ENCODE assay signal across 2 cellular contexts in the genomic region with DNA sequence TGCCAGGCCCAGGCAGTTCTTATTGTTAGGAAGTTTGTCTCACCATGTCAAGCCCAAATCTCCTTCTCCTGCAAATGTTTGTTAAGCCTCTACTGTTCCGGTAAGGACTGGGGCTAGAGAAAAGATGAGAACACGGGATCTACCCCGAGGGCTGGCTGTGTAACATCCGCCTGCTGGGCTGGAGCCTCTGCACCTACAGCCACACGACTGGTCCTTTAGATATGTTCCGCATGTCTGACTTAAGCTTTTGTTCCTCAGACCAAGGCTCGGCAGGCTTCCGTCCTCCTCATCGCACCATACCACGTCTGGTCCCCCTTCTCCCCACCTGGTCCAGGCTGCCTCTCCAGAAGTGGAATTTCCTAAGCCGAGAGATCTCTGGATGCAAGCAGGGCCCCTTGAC.
TF ChIP-seq lines count a peak whose summit lies in the region.

No MANE protein-coding gene starts in this region.

TF ChIP-seq in HepG2, 621 proteins besides CTCF, POLR2A, EP300 and RAD21:
- TF ChIP-seq AGO1 (IDR thresholded peaks at IDR 0.05; ENCODE audit: low read depth, low read length, poor library complexity, severe bottlenecking): no peak
- no peak for TF ChIP-seq ZMAT3 (CRISPR knock-in tag; conservative IDR thresholded peaks at IDR 0.05)
- TF ChIP-seq ZNF101 (CRISPR knock-in tag; IDR thresholded peaks at IDR 0.05; ENCODE audit: borderline replicate concordance, low read depth): no peak
- TF ChIP-seq SMAD9 (CRISPR knock-in tag; IDR thresholded peaks at IDR 0.05): no peak
- TF ChIP-seq ZNF350 (CRISPR knock-in tag; IDR thresholded peaks at IDR 0.05; ENCODE audit: borderline replicate concordance, low read depth): no peak
- no peak for TF ChIP-seq SNAI1 (CRISPR knock-in tag; IDR thresholded peaks at IDR 0.05; ENCODE audit: borderline replicate concordance)
- no peak for TF ChIP-seq CCAR2 (optimal IDR thresholded peaks at IDR 0.05; ENCODE audit: low read depth, low read length)
- TF ChIP-seq TBP (CRISPR knock-in tag; IDR thresholded peaks at IDR 0.05): no peak
- TF ChIP-seq ZNF780A (CRISPR knock-in tag; IDR thresholded peaks at IDR 0.05): no peak
- no peak for TF ChIP-seq MED8 (CRISPR knock-in tag; IDR thresholded peaks at IDR 0.05; ENCODE audit: insufficient replicate concordance)
- no peak for TF ChIP-seq NFE2 (CRISPR knock-in tag; IDR thresholded peaks at IDR 0.05)
- TF ChIP-seq, protein P1, sequence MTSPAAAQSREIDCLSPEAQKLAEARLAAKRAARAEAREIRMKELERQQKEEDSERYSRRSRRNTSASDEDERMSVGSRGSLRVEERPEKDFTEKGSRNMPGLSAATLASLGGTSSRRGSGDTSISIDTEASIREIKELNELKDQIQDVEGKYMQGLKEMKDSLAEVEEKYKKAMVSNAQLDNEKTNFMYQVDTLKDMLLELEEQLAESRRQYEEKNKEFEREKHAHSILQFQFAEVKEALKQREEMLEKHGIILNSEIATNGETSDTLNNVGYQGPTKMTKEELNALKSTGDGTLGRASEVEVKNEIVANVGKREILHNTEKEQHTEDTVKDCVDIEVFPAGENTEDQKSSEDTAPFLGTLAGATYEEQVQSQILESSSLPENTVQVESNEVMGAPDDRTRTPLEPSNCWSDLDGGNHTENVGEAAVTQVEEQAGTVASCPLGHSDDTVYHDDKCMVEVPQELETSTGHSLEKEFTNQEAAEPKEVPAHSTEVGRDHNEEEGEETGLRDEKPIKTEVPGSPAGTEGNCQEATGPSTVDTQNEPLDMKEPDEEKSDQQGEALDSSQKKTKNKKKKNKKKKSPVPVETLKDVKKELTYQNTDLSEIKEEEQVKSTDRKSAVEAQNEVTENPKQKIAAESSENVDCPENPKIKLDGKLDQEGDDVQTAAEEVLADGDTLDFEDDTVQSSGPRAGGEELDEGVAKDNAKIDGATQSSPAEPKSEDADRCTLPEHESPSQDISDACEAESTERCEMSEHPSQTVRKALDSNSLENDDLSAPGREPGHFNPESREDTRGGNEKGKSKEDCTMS (CRISPR knock-in tag; conservative IDR thresholded peaks at IDR 0.05): no peak
- TF ChIP-seq, protein P2, sequence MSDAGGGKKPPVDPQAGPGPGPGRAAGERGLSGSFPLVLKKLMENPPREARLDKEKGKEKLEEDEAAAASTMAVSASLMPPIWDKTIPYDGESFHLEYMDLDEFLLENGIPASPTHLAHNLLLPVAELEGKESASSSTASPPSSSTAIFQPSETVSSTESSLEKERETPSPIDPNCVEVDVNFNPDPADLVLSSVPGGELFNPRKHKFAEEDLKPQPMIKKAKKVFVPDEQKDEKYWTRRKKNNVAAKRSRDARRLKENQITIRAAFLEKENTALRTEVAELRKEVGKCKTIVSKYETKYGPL (CRISPR knock-in tag; IDR thresholded peaks at IDR 0.05): no peak
- TF ChIP-seq NFYC (CRISPR knock-in tag; IDR thresholded peaks at IDR 0.05): no peak
- TF ChIP-seq, protein P3, sequence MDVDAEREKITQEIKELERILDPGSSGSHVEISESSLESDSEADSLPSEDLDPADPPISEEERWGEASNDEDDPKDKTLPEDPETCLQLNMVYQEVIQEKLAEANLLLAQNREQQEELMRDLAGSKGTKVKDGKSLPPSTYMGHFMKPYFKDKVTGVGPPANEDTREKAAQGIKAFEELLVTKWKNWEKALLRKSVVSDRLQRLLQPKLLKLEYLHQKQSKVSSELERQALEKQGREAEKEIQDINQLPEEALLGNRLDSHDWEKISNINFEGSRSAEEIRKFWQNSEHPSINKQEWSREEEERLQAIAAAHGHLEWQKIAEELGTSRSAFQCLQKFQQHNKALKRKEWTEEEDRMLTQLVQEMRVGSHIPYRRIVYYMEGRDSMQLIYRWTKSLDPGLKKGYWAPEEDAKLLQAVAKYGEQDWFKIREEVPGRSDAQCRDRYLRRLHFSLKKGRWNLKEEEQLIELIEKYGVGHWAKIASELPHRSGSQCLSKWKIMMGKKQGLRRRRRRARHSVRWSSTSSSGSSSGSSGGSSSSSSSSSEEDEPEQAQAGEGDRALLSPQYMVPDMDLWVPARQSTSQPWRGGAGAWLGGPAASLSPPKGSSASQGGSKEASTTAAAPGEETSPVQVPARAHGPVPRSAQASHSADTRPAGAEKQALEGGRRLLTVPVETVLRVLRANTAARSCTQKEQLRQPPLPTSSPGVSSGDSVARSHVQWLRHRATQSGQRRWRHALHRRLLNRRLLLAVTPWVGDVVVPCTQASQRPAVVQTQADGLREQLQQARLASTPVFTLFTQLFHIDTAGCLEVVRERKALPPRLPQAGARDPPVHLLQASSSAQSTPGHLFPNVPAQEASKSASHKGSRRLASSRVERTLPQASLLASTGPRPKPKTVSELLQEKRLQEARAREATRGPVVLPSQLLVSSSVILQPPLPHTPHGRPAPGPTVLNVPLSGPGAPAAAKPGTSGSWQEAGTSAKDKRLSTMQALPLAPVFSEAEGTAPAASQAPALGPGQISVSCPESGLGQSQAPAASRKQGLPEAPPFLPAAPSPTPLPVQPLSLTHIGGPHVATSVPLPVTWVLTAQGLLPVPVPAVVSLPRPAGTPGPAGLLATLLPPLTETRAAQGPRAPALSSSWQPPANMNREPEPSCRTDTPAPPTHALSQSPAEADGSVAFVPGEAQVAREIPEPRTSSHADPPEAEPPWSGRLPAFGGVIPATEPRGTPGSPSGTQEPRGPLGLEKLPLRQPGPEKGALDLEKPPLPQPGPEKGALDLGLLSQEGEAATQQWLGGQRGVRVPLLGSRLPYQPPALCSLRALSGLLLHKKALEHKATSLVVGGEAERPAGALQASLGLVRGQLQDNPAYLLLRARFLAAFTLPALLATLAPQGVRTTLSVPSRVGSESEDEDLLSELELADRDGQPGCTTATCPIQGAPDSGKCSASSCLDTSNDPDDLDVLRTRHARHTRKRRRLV (CRISPR knock-in tag; IDR thresholded peaks at IDR 0.05): no peak
- no peak for TF ChIP-seq CHD2 (IDR thresholded peaks at IDR 0.05; ENCODE audit: low read depth, low read length)
- no peak for TF ChIP-seq PHF8 (CRISPR knock-in tag; IDR thresholded peaks at IDR 0.05)

TF ChIP-seq in SK-N-SH, 30 proteins besides CTCF, POLR2A, EP300 and RAD21:
- TF ChIP-seq, protein P4, sequence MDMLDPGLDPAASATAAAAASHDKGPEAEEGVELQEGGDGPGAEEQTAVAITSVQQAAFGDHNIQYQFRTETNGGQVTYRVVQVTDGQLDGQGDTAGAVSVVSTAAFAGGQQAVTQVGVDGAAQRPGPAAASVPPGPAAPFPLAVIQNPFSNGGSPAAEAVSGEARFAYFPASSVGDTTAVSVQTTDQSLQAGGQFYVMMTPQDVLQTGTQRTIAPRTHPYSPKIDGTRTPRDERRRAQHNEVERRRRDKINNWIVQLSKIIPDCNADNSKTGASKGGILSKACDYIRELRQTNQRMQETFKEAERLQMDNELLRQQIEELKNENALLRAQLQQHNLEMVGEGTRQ (IDR thresholded peaks at IDR 0.05; ENCODE audit: borderline replicate concordance, low read depth, low read length): no peak
- TF ChIP-seq MXI1 (IDR thresholded peaks at IDR 0.05; ENCODE audit: low read depth, low read length) (no peak), ELF1 (IDR thresholded peaks at IDR 0.05) (no peak), GABPA (IDR thresholded peaks at IDR 0.05; ENCODE audit: low read depth) (no peak), FOSL2 (IDR thresholded peaks at IDR 0.05; ENCODE audit: borderline replicate concordance, low read depth) (no peak), YY1 (IDR thresholded peaks at IDR 0.05; ENCODE audit: low read depth) (no peak), MEF2A (IDR thresholded peaks at IDR 0.05; ENCODE audit: borderline replicate concordance, low read depth) (no peak), RXRA (IDR thresholded peaks at IDR 0.05; ENCODE audit: borderline replicate concordance, low read depth) (no peak), TCF12 (IDR thresholded peaks at IDR 0.05) (no peak)
- TF ChIP-seq, protein P5, sequence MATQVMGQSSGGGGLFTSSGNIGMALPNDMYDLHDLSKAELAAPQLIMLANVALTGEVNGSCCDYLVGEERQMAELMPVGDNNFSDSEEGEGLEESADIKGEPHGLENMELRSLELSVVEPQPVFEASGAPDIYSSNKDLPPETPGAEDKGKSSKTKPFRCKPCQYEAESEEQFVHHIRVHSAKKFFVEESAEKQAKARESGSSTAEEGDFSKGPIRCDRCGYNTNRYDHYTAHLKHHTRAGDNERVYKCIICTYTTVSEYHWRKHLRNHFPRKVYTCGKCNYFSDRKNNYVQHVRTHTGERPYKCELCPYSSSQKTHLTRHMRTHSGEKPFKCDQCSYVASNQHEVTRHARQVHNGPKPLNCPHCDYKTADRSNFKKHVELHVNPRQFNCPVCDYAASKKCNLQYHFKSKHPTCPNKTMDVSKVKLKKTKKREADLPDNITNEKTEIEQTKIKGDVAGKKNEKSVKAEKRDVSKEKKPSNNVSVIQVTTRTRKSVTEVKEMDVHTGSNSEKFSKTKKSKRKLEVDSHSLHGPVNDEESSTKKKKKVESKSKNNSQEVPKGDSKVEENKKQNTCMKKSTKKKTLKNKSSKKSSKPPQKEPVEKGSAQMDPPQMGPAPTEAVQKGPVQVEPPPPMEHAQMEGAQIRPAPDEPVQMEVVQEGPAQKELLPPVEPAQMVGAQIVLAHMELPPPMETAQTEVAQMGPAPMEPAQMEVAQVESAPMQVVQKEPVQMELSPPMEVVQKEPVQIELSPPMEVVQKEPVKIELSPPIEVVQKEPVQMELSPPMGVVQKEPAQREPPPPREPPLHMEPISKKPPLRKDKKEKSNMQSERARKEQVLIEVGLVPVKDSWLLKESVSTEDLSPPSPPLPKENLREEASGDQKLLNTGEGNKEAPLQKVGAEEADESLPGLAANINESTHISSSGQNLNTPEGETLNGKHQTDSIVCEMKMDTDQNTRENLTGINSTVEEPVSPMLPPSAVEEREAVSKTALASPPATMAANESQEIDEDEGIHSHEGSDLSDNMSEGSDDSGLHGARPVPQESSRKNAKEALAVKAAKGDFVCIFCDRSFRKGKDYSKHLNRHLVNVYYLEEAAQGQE (IDR thresholded peaks at IDR 0.05; ENCODE audit: low read depth, low read length): no peak
